ENCODE assay signal across 3 cellular contexts in the genomic region with DNA sequence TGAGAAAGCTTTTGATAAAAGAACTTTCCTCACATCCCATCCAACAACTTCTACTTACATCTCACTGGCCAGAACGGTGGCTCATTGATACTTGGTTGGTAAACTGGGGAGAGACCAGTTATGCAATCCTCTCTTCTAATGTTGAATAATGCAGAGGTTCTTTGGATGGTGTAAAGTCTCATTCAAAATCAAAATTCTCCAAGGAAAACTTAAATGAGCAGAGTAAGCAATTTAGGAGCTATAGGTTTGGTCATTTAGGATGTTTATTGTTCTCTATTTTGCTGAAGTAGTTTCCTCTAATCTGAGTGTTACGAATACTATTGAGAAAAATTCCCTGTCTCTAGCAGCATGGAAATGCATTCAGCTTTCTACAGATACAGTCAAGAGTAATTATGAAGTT.
TF ChIP-seq lines count a peak whose summit lies in the region.

No MANE protein-coding gene starts in this region.

TF ChIP-seq in HepG2, 621 proteins besides CTCF, POLR2A, EP300 and RAD21:
- TF ChIP-seq ARNT (IDR thresholded peaks at IDR 0.05) (no peak), GPN1 (CRISPR knock-in tag; IDR thresholded peaks at IDR 0.05; ENCODE audit: borderline replicate concordance) (no peak), MAFF (IDR thresholded peaks at IDR 0.05; ENCODE audit: low read depth, low read length) (peak; percentile 43; the same call in 1 of the 2 replicates), MAFK (conservative IDR thresholded peaks at IDR 0.05 in 1 of 2, IDR thresholded peaks at IDR 0.05 in 1 of 2; ENCODE audit: low read length in 2 of 2) (peak; percentile 50 to 59), ATF1 (CRISPR knock-in tag; IDR thresholded peaks at IDR 0.05) (no peak)
- TF ChIP-seq, protein P1, sequence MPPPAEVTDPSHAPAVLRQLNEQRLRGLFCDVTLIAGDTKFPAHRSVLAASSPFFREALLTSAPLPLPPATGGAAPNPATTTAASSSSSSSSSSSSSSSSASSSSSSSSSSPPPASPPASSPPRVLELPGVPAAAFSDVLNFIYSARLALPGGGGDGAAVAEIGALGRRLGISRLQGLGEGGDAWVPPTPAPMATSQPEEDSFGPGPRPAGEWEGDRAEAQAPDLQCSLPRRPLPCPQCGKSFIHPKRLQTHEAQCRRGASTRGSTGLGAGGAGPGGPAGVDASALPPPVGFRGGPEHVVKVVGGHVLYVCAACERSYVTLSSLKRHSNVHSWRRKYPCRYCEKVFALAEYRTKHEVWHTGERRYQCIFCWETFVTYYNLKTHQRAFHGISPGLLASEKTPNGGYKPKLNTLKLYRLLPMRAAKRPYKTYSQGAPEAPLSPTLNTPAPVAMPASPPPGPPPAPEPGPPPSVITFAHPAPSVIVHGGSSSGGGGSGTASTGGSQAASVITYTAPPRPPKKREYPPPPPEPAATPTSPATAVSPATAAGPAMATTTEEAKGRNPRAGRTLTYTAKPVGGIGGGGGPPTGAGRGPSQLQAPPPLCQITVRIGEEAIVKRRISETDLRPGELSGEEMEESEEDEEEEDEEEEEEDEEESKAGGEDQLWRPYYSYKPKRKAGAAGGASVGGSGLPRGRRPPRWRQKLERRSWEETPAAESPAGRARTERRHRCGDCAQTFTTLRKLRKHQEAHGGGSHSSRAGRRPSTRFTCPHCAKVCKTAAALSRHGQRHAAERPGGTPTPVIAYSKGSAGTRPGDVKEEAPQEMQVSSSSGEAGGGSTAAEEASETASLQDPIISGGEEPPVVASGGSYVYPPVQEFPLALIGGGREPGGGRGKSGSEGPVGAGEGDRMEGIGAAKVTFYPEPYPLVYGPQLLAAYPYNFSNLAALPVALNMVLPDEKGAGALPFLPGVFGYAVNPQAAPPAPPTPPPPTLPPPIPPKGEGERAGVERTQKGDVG (CRISPR knock-in tag; IDR thresholded peaks at IDR 0.05; ENCODE audit: borderline replicate concordance): no peak
- TF ChIP-seq, protein P2, sequence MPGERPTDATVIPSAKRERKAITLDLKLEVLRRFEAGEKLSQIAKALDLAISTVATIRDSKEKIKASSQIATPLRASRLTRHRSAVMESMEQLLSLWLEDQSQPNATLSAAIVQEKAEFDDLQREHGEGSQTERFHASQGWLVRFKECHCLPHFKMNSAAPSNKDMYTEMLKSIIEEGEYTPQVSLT (CRISPR knock-in tag; IDR thresholded peaks at IDR 0.05; ENCODE audit: borderline replicate concordance, low read depth): no peak
- TF ChIP-seq, protein P3, sequence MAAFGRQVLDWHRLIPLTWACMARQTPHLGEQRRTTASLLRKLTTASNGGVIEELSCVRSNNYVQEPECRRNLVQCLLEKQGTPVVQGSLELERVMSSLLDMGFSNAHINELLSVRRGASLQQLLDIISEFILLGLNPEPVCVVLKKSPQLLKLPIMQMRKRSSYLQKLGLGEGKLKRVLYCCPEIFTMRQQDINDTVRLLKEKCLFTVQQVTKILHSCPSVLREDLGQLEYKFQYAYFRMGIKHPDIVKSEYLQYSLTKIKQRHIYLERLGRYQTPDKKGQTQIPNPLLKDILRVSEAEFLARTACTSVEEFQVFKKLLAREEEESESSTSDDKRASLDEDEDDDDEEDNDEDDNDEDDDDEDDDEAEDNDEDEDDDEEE (CRISPR knock-in tag; IDR thresholded peaks at IDR 0.05): no peak
TF ChIP-seq in HepG2: peak in this region for 2.

TF ChIP-seq in GM23338, 12 proteins besides CTCF, POLR2A, EP300 and RAD21 (continues in another document):
- TF ChIP-seq, protein P4, sequence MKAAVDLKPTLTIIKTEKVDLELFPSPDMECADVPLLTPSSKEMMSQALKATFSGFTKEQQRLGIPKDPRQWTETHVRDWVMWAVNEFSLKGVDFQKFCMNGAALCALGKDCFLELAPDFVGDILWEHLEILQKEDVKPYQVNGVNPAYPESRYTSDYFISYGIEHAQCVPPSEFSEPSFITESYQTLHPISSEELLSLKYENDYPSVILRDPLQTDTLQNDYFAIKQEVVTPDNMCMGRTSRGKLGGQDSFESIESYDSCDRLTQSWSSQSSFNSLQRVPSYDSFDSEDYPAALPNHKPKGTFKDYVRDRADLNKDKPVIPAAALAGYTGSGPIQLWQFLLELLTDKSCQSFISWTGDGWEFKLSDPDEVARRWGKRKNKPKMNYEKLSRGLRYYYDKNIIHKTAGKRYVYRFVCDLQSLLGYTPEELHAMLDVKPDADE (IDR thresholded peaks at IDR 0.05): no peak
- TF ChIP-seq EZH2 (IDR thresholded peaks at IDR 0.05; ENCODE audit: low read depth, unreplicated experiment) (no peak), JUNB (IDR thresholded peaks at IDR 0.05; ENCODE audit: unreplicated experiment) (no peak), STAT1 (IDR thresholded peaks at IDR 0.05; ENCODE audit: unreplicated experiment) (no peak), NANOG (IDR thresholded peaks at IDR 0.05; ENCODE audit: borderline replicate concordance) (no peak), ZNF114 (CRISPR knock-in tag; IDR thresholded peaks at IDR 0.05) (no peak), ZNF331 (CRISPR knock-in tag; IDR thresholded peaks at IDR 0.05; ENCODE audit: low read depth) (no peak), CREB1 (CRISPR knock-in tag; IDR thresholded peaks at IDR 0.05; ENCODE audit: low read depth) (no peak), EZH2phosphoT487 (IDR thresholded peaks at IDR 0.05; ENCODE audit: unreplicated experiment) (no peak)
- TF ChIP-seq, protein P5, sequence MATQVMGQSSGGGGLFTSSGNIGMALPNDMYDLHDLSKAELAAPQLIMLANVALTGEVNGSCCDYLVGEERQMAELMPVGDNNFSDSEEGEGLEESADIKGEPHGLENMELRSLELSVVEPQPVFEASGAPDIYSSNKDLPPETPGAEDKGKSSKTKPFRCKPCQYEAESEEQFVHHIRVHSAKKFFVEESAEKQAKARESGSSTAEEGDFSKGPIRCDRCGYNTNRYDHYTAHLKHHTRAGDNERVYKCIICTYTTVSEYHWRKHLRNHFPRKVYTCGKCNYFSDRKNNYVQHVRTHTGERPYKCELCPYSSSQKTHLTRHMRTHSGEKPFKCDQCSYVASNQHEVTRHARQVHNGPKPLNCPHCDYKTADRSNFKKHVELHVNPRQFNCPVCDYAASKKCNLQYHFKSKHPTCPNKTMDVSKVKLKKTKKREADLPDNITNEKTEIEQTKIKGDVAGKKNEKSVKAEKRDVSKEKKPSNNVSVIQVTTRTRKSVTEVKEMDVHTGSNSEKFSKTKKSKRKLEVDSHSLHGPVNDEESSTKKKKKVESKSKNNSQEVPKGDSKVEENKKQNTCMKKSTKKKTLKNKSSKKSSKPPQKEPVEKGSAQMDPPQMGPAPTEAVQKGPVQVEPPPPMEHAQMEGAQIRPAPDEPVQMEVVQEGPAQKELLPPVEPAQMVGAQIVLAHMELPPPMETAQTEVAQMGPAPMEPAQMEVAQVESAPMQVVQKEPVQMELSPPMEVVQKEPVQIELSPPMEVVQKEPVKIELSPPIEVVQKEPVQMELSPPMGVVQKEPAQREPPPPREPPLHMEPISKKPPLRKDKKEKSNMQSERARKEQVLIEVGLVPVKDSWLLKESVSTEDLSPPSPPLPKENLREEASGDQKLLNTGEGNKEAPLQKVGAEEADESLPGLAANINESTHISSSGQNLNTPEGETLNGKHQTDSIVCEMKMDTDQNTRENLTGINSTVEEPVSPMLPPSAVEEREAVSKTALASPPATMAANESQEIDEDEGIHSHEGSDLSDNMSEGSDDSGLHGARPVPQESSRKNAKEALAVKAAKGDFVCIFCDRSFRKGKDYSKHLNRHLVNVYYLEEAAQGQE (IDR thresholded peaks at IDR 0.05; ENCODE audit: unreplicated experiment): no peak

TF ChIP-seq in K562, 482 proteins besides CTCF, POLR2A, EP300 and RAD21:
- TF ChIP-seq MAFF (IDR thresholded peaks at IDR 0.05; ENCODE audit: low read length) (peak; percentile 11; the same call in 1 of the 2 replicates), NCOA2 (IDR thresholded peaks at IDR 0.05; ENCODE audit: partially characterized antibody in 2 of 2) (no peak), COPS2 (conservative IDR thresholded peaks at IDR 0.05) (no peak), TGIF2 (CRISPR knock-in tag; IDR thresholded peaks at IDR 0.05) (no peak), POLR3A (IDR thresholded peaks at IDR 0.05; ENCODE audit: borderline replicate concordance, extremely low read depth, insufficient read depth, insufficient read length) (no peak), ZNF316 (IDR thresholded peaks at IDR 0.05) (peak; percentile 47), RFX5 (IDR thresholded peaks at IDR 0.05; ENCODE audit: low read depth, low read length) (no peak)
